Comparison of ENCODE assay signal across 14 cellular contexts in genomic region chr7:129208667-129209066, GRCh38.
"Had no signal": no experiment of that assay in that cellular context is flagged by ENCODE, and none has a peak within 500 bp of the region (broad histone marks: within the 10 kb centered on the region; RNA-seq: fewer than 3 reads in every experiment).

No MANE protein-coding gene starts in this region.

- ATAC-seq: esophagus mucosa, heart left ventricle, mucosa of descending colon, natural killer cell had no signal

- H3K4me3 Mint-ChIP-seq: natural killer cell, neural crest cell had no signal

- H3K9me3 Mint-ChIP-seq: natural killer cell, neural crest cell had no signal

- DNase-seq: cortex of kidney; dorsolateral prefrontal cortex; effector CD8-positive, alpha-beta T cell; heart left ventricle; hippocampal formation; kidney glomerular epithelial cell; mucosa of descending colon; natural killer cell; small intestine; stimulated activated CD4-positive, alpha-beta T cell treated with anti-CD3 and anti-CD28 coated beads, Interleukin-12 subunit alpha, Interleukin-12 subunit beta, amount 100 ng/mL, for 4 hours; stimulated activated naive CD4-positive, alpha-beta T cell treated with Interleukin-2 at 50 U/mL for 16 hours; trophoblast cell had no signal

- H3K36me3 Mint-ChIP-seq: natural killer cell had no signal

- H3K27ac Mint-ChIP-seq: natural killer cell had no signal

- H3K4me1 Mint-ChIP-seq: natural killer cell had no signal
